ENCODE assay signal across 18 cellular contexts in genomic region chr16:15601212-15601879, GRCh38. TPM values are rescaled to one million over a fixed set of nuclear protein-coding genes. Genes with fewer than 3 reads are reported as not detected.
DNase-seq lines count a peak whose midpoint lies in the region; ATAC-seq and TF ChIP-seq lines count a peak whose summit lies in the region.
"Had no signal": no experiment of that assay in that cellular context is flagged by ENCODE, and none has a peak within 500 bp of the region (broad histone marks: within the 10 kb centered on the region; RNA-seq: fewer than 3 reads in every experiment).

No MANE protein-coding gene starts in this region.

- DNase-seq in activated naive CD8-positive, alpha-beta T cell treated with anti-CD3 and anti-CD28 coated beads for 36 hours, result no peak
- DNase-seq in activated T-helper 1 cell treated with anti-CD3 and anti-CD28 coated beads, Interleukin-12 subunit alpha, Interleukin-12 subunit beta, Interleukin-2, Interleukin-4 antibody, amounts not matched to agents 30 ng/mL and 10 ng/mL and 1 ng/mL, durations not matched to agents 14 hours and 24 hours and 36 hours (ENCODE audit: low spot score), result no peak
- DNase-seq in islet precursor cell, result peak; percentile 69
- DNase-seq in upper lobe of left lung, result peak; percentile 45 to 48
- no peak for DNase-seq in GM13977 (ENCODE audit: low spot score)
- DNase-seq in stimulated activated CD4-positive, alpha-beta T cell treated with anti-CD3 and anti-CD28 coated beads, Interleukin-2, amount 100 ng/mL, for 24 hours, result no peak
- DNase-seq: activated CD4-positive, alpha-beta T cell treated with anti-CD3 and anti-CD28 coated beads for 1 hour; amygdala; GF-D8; KG1; NCI-H1092 treated with DMSO at 0.1 percent for 48 hours; pancreas; small intestine; stimulated activated naive CD4-positive, alpha-beta T cell treated with Interleukin-2 at 50 U/mL for 16 hours had no signal

- 83 to 87% methylated on average over 9 of the region's 9 CpGs for WGBS in upper lobe of left lung, 2 donors

- no peak overlapping the region for H3K4me3 ChIP-seq in upper lobe of left lung
- H3K4me3 ChIP-seq: pancreas had no signal

- H3K36me3 Mint-ChIP-seq in activated naive CD8-positive, alpha-beta T cell, result peaks cover 15% of the 10 kb centered on the region
- peaks cover 43% of the 10 kb centered on the region for H3K36me3 Mint-ChIP-seq in activated naive CD8-positive, alpha-beta T cell treated with anti-CD3 and anti-CD28 coated beads for 36 hours
- H3K36me3 Mint-ChIP-seq in activated T-helper 1 cell treated with anti-CD3 and anti-CD28 coated beads, Interleukin-12 subunit alpha, Interleukin-12 subunit beta, Interleukin-2, Interleukin-4 antibody, amounts not matched to agents 30 ng/mL and 10 ng/mL and 1 ng/mL, durations not matched to agents 14 hours and 24 hours and 36 hours (ENCODE audit: low read depth), result peaks cover 64% of the 10 kb centered on the region

- no peak for TF ChIP-seq POLR2A in upper lobe of left lung (IDR thresholded peaks at IDR 0.05)

- in situ Hi-C loops in GM13977 (cut with MboI; ENCODE audit: low pct_unique_long_range_greater_than_20kb, low sequenced_read_pairs, unreplicated experiment), result no loop called here

- H3K27ac ChIP-seq in upper lobe of left lung, result no peak overlapping the region
- H3K27ac ChIP-seq: epithelial cell of prostate, HL-60, pancreas had no signal

- H3K4me1 Mint-ChIP-seq in activated naive CD8-positive, alpha-beta T cell (ENCODE audit: low read depth), result peaks cover 4% of the 10 kb centered on the region
- peaks cover 4% of the 10 kb centered on the region for H3K4me1 Mint-ChIP-seq in activated naive CD8-positive, alpha-beta T cell treated with anti-CD3 and anti-CD28 coated beads for 36 hours
- H3K4me1 Mint-ChIP-seq in activated T-helper 1 cell treated with anti-CD3 and anti-CD28 coated beads, Interleukin-12 subunit alpha, Interleukin-12 subunit beta, Interleukin-2, Interleukin-4 antibody, amounts not matched to agents 30 ng/mL and 10 ng/mL and 1 ng/mL, durations not matched to agents 14 hours and 24 hours and 36 hours (ENCODE audit: low read depth), result peaks cover 46% of the 10 kb centered on the region

- no peak for TF ChIP-seq EP300 in upper lobe of left lung (IDR thresholded peaks at IDR 0.05)

- intact Hi-C loops in activated T-helper 1 cell treated with anti-CD3 and anti-CD28 coated beads, Interleukin-12 subunit alpha, Interleukin-12 subunit beta, Interleukin-2, Interleukin-4 antibody, amounts not matched to agents 30 ng/mL and 10 ng/mL and 1 ng/mL, durations not matched to agents 14 hours and 24 hours and 36 hours (cut with micrococcal nuclease), result no loop called here

- H3K4me3 Mint-ChIP-seq in activated naive CD8-positive, alpha-beta T cell, result no peak overlapping the region
- no peak overlapping the region for H3K4me3 Mint-ChIP-seq in activated naive CD8-positive, alpha-beta T cell treated with anti-CD3 and anti-CD28 coated beads for 36 hours
- H3K4me3 Mint-ChIP-seq in activated T-helper 1 cell treated with anti-CD3 and anti-CD28 coated beads, Interleukin-12 subunit alpha, Interleukin-12 subunit beta, Interleukin-2, Interleukin-4 antibody, amounts not matched to agents 30 ng/mL and 10 ng/mL and 1 ng/mL, durations not matched to agents 14 hours and 24 hours and 36 hours, result no peak overlapping the region

- no peaks in the 10 kb centered on the region for H3K27me3 Mint-ChIP-seq in activated naive CD8-positive, alpha-beta T cell
- H3K27me3 Mint-ChIP-seq in activated naive CD8-positive, alpha-beta T cell treated with anti-CD3 and anti-CD28 coated beads for 36 hours, result no peaks in the 10 kb centered on the region
- no peaks in the 10 kb centered on the region for H3K27me3 Mint-ChIP-seq in activated T-helper 1 cell treated with anti-CD3 and anti-CD28 coated beads, Interleukin-12 subunit alpha, Interleukin-12 subunit beta, Interleukin-2, Interleukin-4 antibody, amounts not matched to agents 30 ng/mL and 10 ng/mL and 1 ng/mL, durations not matched to agents 14 hours and 24 hours and 36 hours (ENCODE audit: insufficient read depth)

- H3K4me1 ChIP-seq in upper lobe of left lung, result no peaks in the 10 kb centered on the region
- H3K4me1 ChIP-seq: pancreas had no signal

- peak overlapping the region; percentile 79 for H3K27ac Mint-ChIP-seq in activated naive CD8-positive, alpha-beta T cell
- H3K27ac Mint-ChIP-seq in activated naive CD8-positive, alpha-beta T cell treated with anti-CD3 and anti-CD28 coated beads for 36 hours, result no peak overlapping the region
- peak overlapping the region; percentile 76 for H3K27ac Mint-ChIP-seq in activated T-helper 1 cell treated with anti-CD3 and anti-CD28 coated beads, Interleukin-12 subunit alpha, Interleukin-12 subunit beta, Interleukin-2, Interleukin-4 antibody, amounts not matched to agents 30 ng/mL and 10 ng/mL and 1 ng/mL, durations not matched to agents 14 hours and 24 hours and 36 hours

- no peaks in the 10 kb centered on the region for H3K27me3 ChIP-seq in upper lobe of left lung
- H3K27me3 ChIP-seq: pancreas had no signal

- TF ChIP-seq CTCF in upper lobe of left lung (IDR thresholded peaks at IDR 0.05), result no peak
- no peak for TF ChIP-seq CTCF in GM13977 (IDR thresholded peaks at IDR 0.05; ENCODE audit: extremely low read depth, insufficient read depth, missing control alignments)

- no peaks in the 10 kb centered on the region for H3K9me3 ChIP-seq in upper lobe of left lung
- H3K9me3 ChIP-seq: pancreas had no signal

- no peaks in the 10 kb centered on the region for H3K9me3 Mint-ChIP-seq in activated naive CD8-positive, alpha-beta T cell (ENCODE audit: low read depth)
- no peaks in the 10 kb centered on the region for H3K9me3 Mint-ChIP-seq in activated naive CD8-positive, alpha-beta T cell treated with anti-CD3 and anti-CD28 coated beads for 36 hours
- no peaks in the 10 kb centered on the region for H3K9me3 Mint-ChIP-seq in activated T-helper 1 cell treated with anti-CD3 and anti-CD28 coated beads, Interleukin-12 subunit alpha, Interleukin-12 subunit beta, Interleukin-2, Interleukin-4 antibody, amounts not matched to agents 30 ng/mL and 10 ng/mL and 1 ng/mL, durations not matched to agents 14 hours and 24 hours and 36 hours

- peak in 1 of 2 donors; percentile 77 for ATAC-seq in upper lobe of left lung (ENCODE audit: low FRiP score in 2 of 2)
- no peak for ATAC-seq in HG03108 (IDR thresholded peaks at IDR 0.05; ENCODE audit: unreplicated experiment)
- ATAC-seq: pancreas had no signal

- peaks cover 37 to 97% (median 90%) of the 10 kb centered on the region in 4 donors for H3K36me3 ChIP-seq in upper lobe of left lung

RNA-seq across cellular contexts. Expression of gene MARF1, which starts 41.6 kb away (rescaled TPM):
- total RNA-seq in activated naive CD8-positive, alpha-beta T cell treated with anti-CD3 and anti-CD28 coated beads for 36 hours, result 10 to 100 TPM; 51.0 to 52.1 TPM
- total RNA-seq in activated T-helper 1 cell treated with anti-CD3 and anti-CD28 coated beads, Interleukin-12 subunit alpha, Interleukin-12 subunit beta, Interleukin-2, Interleukin-4 antibody, amounts not matched to agents 30 ng/mL and 10 ng/mL and 1 ng/mL, durations not matched to agents 14 hours and 24 hours and 36 hours, result 58.8 and 58.9 TPM in 2 replicates
- total RNA-seq in upper lobe of left lung, result 10 to 100 TPM; 27.2 to 94.3 (median 71.3) TPM

RNA-seq across cellular contexts. Expression of gene NDE1, which starts 48.7 kb away (rescaled TPM):
- total RNA-seq in activated naive CD8-positive, alpha-beta T cell treated with anti-CD3 and anti-CD28 coated beads for 36 hours, result 100 to 1,000 TPM; 115 to 117 TPM
- total RNA-seq in activated T-helper 1 cell treated with anti-CD3 and anti-CD28 coated beads, Interleukin-12 subunit alpha, Interleukin-12 subunit beta, Interleukin-2, Interleukin-4 antibody, amounts not matched to agents 30 ng/mL and 10 ng/mL and 1 ng/mL, durations not matched to agents 14 hours and 24 hours and 36 hours, result 87.4 and 91.8 TPM in 2 replicates
- total RNA-seq in upper lobe of left lung, result 10 to 100 TPM; 19.5 to 63.9 (median 37.0) TPM

Comparison
In these comparisons a context has a peak if more than half of its experiments do, and no peak if none do; other contexts are left out.
1. DNase-seq: peak in islet precursor cell (single experiment) and upper lobe of left lung (2 of 2); none in activated naive CD8-positive, alpha-beta T cell treated with anti-CD3 and anti-CD28 coated beads for 36 hours (single experiment), activated T-helper 1 cell treated with anti-CD3 and anti-CD28 coated beads, Interleukin-12 subunit alpha, Interleukin-12 subunit beta, Interleukin-2, Interleukin-4 antibody, amounts not matched to agents 30 ng/mL and 10 ng/mL and 1 ng/mL, durations not matched to agents 14 hours and 24 hours and 36 hours (single experiment), GM13977 (single experiment) and stimulated activated CD4-positive, alpha-beta T cell treated with anti-CD3 and anti-CD28 coated beads, Interleukin-2, amount 100 ng/mL, for 24 hours (0 of 2).